ENCODE assay signal across 8 cellular contexts in the genomic region with DNA sequence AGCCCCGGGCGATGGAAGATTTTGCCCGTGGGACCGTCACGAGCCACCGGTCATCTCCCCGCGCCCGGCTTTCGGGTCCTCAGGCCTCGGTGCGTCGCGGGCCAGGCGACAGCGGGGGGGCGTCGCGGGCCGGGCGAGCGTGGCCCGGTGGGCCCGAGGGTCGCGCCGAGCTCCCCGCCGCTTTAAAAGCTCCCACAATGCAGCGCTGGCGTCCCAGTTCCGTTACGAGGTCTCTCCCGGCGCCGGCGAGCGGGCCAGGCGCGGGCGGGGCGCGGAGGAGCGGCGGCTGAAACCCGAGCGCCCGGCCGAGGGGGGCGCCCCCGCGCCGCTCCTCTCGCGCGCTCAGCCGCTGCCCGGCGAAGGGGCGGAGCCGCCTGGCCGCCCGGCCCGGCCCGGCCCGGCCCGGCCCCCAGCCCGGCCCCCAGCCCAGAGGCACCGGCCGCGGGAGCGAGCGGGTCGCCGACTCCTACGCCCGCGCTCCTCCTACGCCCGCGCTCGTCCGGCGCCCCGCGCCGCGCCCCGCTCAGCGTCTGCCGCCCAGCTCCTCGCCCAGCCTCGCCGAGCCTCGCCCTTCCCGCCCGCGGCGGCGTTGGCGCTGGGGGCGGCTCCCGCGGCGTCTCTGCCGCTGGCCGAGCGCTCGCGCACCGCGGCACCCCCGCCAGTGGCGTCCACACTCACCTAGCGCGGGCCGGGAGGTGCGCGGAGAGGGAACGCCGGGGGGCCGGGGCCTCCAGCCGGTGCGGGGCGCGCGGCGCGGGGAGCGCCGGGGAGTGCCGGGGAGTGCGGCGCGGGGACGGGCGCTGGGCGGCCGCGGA. TPM values are rescaled to one million over a fixed set of nuclear protein-coding genes. Genes with fewer than 3 reads are reported as not detected.
DNase-seq lines count a peak whose midpoint lies in the region; ATAC-seq and TF ChIP-seq lines count a peak whose summit lies in the region.

A gene with protein sequence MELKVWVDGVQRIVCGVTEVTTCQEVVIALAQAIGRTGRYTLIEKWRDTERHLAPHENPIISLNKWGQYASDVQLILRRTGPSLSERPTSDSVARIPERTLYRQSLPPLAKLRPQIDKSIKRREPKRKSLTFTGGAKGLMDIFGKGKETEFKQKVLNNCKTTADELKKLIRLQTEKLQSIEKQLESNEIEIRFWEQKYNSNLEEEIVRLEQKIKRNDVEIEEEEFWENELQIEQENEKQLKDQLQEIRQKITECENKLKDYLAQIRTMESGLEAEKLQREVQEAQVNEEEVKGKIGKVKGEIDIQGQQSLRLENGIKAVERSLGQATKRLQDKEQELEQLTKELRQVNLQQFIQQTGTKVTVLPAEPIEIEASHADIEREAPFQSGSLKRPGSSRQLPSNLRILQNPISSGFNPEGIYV (plus strand): TSS at position 429 of the 815 bp plus-strand sequence. CDS start 96,662 bp downstream, outside the sequence.

- H3K4me2 ChIP-seq in BLaER1 treated with 17β-estradiol and CSF1 and Interleukin-3, amounts not matched to agents 10 nM and 100 nM: peak within 1 kb of the TSS; percentile 88 to 98 (median 95)
- peak within 1 kb of the TSS; percentile 91 for H3K4me2 ChIP-seq in neural progenitor cell

- peaks cover 6 to 20% (median 12%) of the 10 kb centered on the region in 10 experiments; a peak in 14 of 20 replicates for H3K4me1 ChIP-seq in BLaER1 treated with 17β-estradiol and CSF1 and Interleukin-3, amounts not matched to agents 10 nM and 100 nM
- peaks cover 23% of the 10 kb centered on the region for H3K4me1 ChIP-seq in neural progenitor cell

- no peaks in the 10 kb centered on the region for H3K9me3 ChIP-seq in BLaER1 treated with 17β-estradiol and CSF1 and Interleukin-3, amounts not matched to agents 10 nM and 100 nM (replicated peaks in 1 of 11)
- H3K9me3 ChIP-seq in neural progenitor cell (ENCODE audit: low read depth): no peaks in the 10 kb centered on the region

- H3K9me3 Mint-ChIP-seq in activated naive CD8-positive, alpha-beta T cell treated with anti-CD3 and anti-CD28 coated beads, Interleukin-2, amount 50 U/mL, for 24 hours: no peaks in the 10 kb centered on the region
- peaks cover 2% of the 10 kb centered on the region for H3K9me3 Mint-ChIP-seq in neural progenitor cell

- H3K36me3 ChIP-seq in BLaER1 treated with 17β-estradiol and CSF1 and Interleukin-3, amounts not matched to agents 10 nM and 100 nM: no peaks in the 10 kb centered on the region
- H3K36me3 ChIP-seq in neural progenitor cell: peaks cover 3% of the 10 kb centered on the region

- ATAC-seq in GM18858 (IDR thresholded peaks at IDR 0.05; ENCODE audit: unreplicated experiment) (peak; percentile 46), HG03025 (IDR thresholded peaks at IDR 0.05; ENCODE audit: low FRiP score, unreplicated experiment) (peak; percentile 81)
- ATAC-seq in activated naive CD8-positive, alpha-beta T cell treated with anti-CD3 and anti-CD28 coated beads, Interleukin-2, amount 50 U/mL, for 24 hours: peak; percentile 70

- no peaks in the 10 kb centered on the region for H3K36me3 Mint-ChIP-seq in activated naive CD8-positive, alpha-beta T cell treated with anti-CD3 and anti-CD28 coated beads, Interleukin-2, amount 50 U/mL, for 24 hours (ENCODE audit: low read depth)
- peaks cover 31% of the 10 kb centered on the region for H3K36me3 Mint-ChIP-seq in neural progenitor cell

- H3K27me3 ChIP-seq in BLaER1 treated with 17β-estradiol and CSF1 and Interleukin-3, amounts not matched to agents 10 nM and 100 nM: peaks cover 32 to 66% (median 54%) of the 10 kb centered on the region in 11 experiments
- no peaks in the 10 kb centered on the region for H3K27me3 ChIP-seq in neural progenitor cell

- H3K4me1 Mint-ChIP-seq in activated naive CD8-positive, alpha-beta T cell treated with anti-CD3 and anti-CD28 coated beads, Interleukin-2, amount 50 U/mL, for 24 hours: peaks cover 18% of the 10 kb centered on the region
- H3K4me1 Mint-ChIP-seq in neural progenitor cell: peaks cover 32% of the 10 kb centered on the region

- TF ChIP-seq CTCF in neural progenitor cell (IDR thresholded peaks at IDR 0.05): no peak

- peak within 1 kb of the TSS; percentile 99 for H2AFZ ChIP-seq in neural progenitor cell (replicated peaks)

- peaks cover 0 to 14% (median 0%) of the 10 kb centered on the region in 11 experiments; a peak in 7 of 22 replicates for H4K20me1 ChIP-seq in BLaER1 treated with 17β-estradiol and CSF1 and Interleukin-3, amounts not matched to agents 10 nM and 100 nM
- peaks cover 23% of the 10 kb centered on the region for H4K20me1 ChIP-seq in neural progenitor cell (ENCODE audit: low read depth)

- peaks cover 60% of the 10 kb centered on the region for H3K27me3 Mint-ChIP-seq in activated naive CD8-positive, alpha-beta T cell treated with anti-CD3 and anti-CD28 coated beads, Interleukin-2, amount 50 U/mL, for 24 hours
- peaks cover 5% of the 10 kb centered on the region for H3K27me3 Mint-ChIP-seq in neural progenitor cell (ENCODE audit: insufficient read depth, low read depth)

- DNase-seq in NCI-H460 (ENCODE audit: extremely low read depth, low read depth) (peak; percentile 56), glomerular visceral epithelial cell (ENCODE audit: extremely low spot score) (peak; percentile 82), neural progenitor cell (ENCODE audit: low spot score) (peak; percentile 95), T-helper 9 cell (no peak)
- DNase-seq in activated naive CD8-positive, alpha-beta T cell treated with anti-CD3 and anti-CD28 coated beads, Interleukin-2, amount 50 U/mL, for 24 hours: peak; percentile 24

- peak within 1 kb of the TSS; percentile 75 for H3K4me3 Mint-ChIP-seq in activated naive CD8-positive, alpha-beta T cell treated with anti-CD3 and anti-CD28 coated beads, Interleukin-2, amount 50 U/mL, for 24 hours
- peak within 1 kb of the TSS; percentile 98 for H3K4me3 Mint-ChIP-seq in neural progenitor cell

- H3K27ac ChIP-seq in BLaER1 treated with 17β-estradiol and CSF1 and Interleukin-3, amounts not matched to agents 10 nM and 100 nM: peak within 1 kb of the TSS; percentile 56 to 86 (median 72)
- peak within 1 kb of the TSS; percentile 89 for H3K27ac ChIP-seq in neural progenitor cell

- H3K4me3 ChIP-seq in BLaER1 treated with 17β-estradiol and CSF1 and Interleukin-3, amounts not matched to agents 10 nM and 100 nM: peak within 1 kb of the TSS; percentile 66 to 92 (median 82)
- peak within 1 kb of the TSS; percentile 99 for H3K4me3 ChIP-seq in neural progenitor cell

- peaks cover 14% of the 10 kb centered on the region for H3F3A ChIP-seq in neural progenitor cell (ENCODE audit: low read depth)

- H3K27ac Mint-ChIP-seq in activated naive CD8-positive, alpha-beta T cell treated with anti-CD3 and anti-CD28 coated beads, Interleukin-2, amount 50 U/mL, for 24 hours: no peak within 1 kb of the TSS
- H3K27ac Mint-ChIP-seq in neural progenitor cell: peak within 1 kb of the TSS; percentile 95

- H3K79me2 ChIP-seq in neural progenitor cell (ENCODE audit: low read depth): peaks cover 45% of the 10 kb centered on the region

- H3K9ac ChIP-seq in BLaER1 treated with 17β-estradiol and CSF1 and Interleukin-3, amounts not matched to agents 10 nM and 100 nM: peak within 1 kb of the TSS; percentile 72 to 90 (median 82)
- peak within 1 kb of the TSS; percentile 70 for H3K9ac ChIP-seq in neural progenitor cell

RNA-seq across cellular contexts. Expression of the gene that starts here (rescaled TPM):
- 112 and 116 TPM in 2 replicates for total RNA-seq in NCI-H460 (2014; rRNA removed; shearing (Covaris generic))
- 33.4 and 34.2 TPM in 2 replicates for polyA plus RNA-seq in NCI-H460 (2014; cell fraction: nucleus; rRNA removed)
- total RNA-seq in neural progenitor cell (ENCODE audit: low replicate concordance): 53.9 and 77.0 TPM in 2 replicates
